In genomic region chrX:133587071-133587470, GRCh38 we compare ENCODE assay signal across 1 cellular context.
TF ChIP-seq lines count a peak whose summit lies in the region.

No MANE protein-coding gene starts in this region.

TF ChIP-seq in A549, 52 proteins besides CTCF, POLR2A, EP300 and RAD21 (continued from another document):
- TF ChIP-seq HMGXB4 (CRISPR knock-in tag; IDR thresholded peaks at IDR 0.05; ENCODE audit: borderline replicate concordance) (no peak), FOSB (CRISPR knock-in tag; IDR thresholded peaks at IDR 0.05) (no peak), NPAS2 (CRISPR knock-in tag; IDR thresholded peaks at IDR 0.05; ENCODE audit: borderline replicate concordance) (no peak), MYC (IDR thresholded peaks at IDR 0.05; ENCODE audit: borderline replicate concordance, low read length) (no peak), E2F6 (IDR thresholded peaks at IDR 0.05; ENCODE audit: borderline replicate concordance, low read depth) (no peak), BHLHE40 (IDR thresholded peaks at IDR 0.05; ENCODE audit: low read depth, low read length) (no peak), RFX5 (IDR thresholded peaks at IDR 0.05) (no peak), ELK1 (IDR thresholded peaks at IDR 0.05; ENCODE audit: low read depth, low read length) (no peak), CBX8 (IDR thresholded peaks at IDR 0.05) (no peak)
